Comparison of ENCODE assay signal across 8 cellular contexts in the genomic region with DNA sequence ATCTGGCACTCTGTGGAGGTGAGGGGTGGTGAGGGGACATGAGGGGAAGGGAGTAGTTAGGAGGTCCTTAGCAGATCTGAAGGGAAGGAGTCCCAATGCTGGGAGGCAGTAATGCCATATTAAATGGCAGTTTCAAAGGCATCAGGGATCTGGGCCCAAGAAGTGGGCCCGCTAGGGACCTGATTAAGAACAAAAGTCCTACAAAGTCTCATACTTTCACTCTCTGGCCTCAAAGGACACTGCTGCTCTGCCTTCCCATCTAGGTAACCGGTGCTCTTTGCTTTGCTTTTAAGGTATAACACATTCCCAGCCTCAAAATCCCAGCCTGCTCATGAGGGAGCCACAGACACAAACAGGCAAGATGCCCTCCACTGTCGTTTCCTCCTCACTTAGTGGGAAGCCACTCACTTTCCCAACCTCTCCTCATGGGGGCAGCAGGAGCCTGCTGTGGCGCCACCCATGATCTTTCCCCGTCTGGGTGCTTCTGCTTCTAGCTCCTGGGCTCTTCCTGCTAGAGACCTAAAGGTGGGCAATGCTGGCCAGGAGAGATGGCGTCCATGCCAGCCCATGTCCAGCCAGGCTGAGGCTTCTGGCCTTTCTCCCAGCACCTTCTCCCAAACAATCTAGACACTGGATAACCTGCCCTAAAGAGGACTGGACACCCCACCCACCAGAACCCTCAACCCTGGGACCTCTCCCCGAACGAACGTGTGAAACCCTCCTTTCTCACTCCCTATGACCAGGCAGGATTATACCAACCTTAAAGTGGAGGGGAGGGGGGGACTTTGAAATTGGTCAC.
DNase-seq lines count a peak whose midpoint lies in the region; ATAC-seq and TF ChIP-seq lines count a peak whose summit lies in the region.

No MANE protein-coding gene starts in this region.

- POLR2A ChIA-PET in RWPE1 (lab: Yijun Ruan, JAX; ENCODE audit: low non-redundant PET), result no interaction called here

- no peaks in the 10 kb centered on the region for H3K9me3 ChIP-seq in breast epithelium

- peak overlapping the region in 3 of 4 donors; percentile 66 to 90 (median 89) for H3K4me3 Mint-ChIP-seq in IgD-negative memory B cell

- H3K4me1 Mint-ChIP-seq in IgD-negative memory B cell, result peaks cover 0 to 14% (median 13%) of the 10 kb centered on the region in 3 donors

- no peak for TF ChIP-seq POLR2A in breast epithelium (IDR thresholded peaks at IDR 0.05)

- CTCF ChIA-PET in RWPE1 (lab: Yijun Ruan, JAX), result interaction anchor here (0.5 to 2.5 kb wide), 9 partner anchors 17 to 1162 kb away, joined by 3 to 17 read pairs (median 3); no protein-coding TSS in a partner anchor

- peak overlapping the region in 2 of 3 donors; percentile 57 to 78 for H3K27ac Mint-ChIP-seq in IgD-negative memory B cell

- H3K9me3 Mint-ChIP-seq in IgD-negative memory B cell, result no peaks in the 10 kb centered on the region

- ATAC-seq in GM21786 (IDR thresholded peaks at IDR 0.05; ENCODE audit: unreplicated experiment), result peak; percentile 77

- TF ChIP-seq CTCF in RWPE1 (conservative IDR thresholded peaks at IDR 0.05; ENCODE audit: low read depth) (peak; percentile 55), breast epithelium (IDR thresholded peaks at IDR 0.05) (peak; percentile 32 to 88 (median 70)), kidney epithelial cell (IDR thresholded peaks at IDR 0.05; ENCODE audit: insufficient read depth, low read length, poor library complexity, severe bottlenecking) (peak; percentile 93)

- no peak overlapping the region for H3K27ac ChIP-seq in RWPE1
- peak overlapping the region; percentile 27 to 61 for H3K27ac ChIP-seq in breast epithelium

- peak; percentile 67 for DNase-seq in activated effector memory CD4-positive, alpha-beta T cell treated with anti-CD3 and anti-CD28 coated beads, Interleukin-2, amount 50 U/mL, for 16 hours
- DNase-seq in activated effector memory CD4-positive, alpha-beta T cell treated with Interleukin-2 at 50 U/mL for 16 hours, result no peak
- peak; percentile 73 for DNase-seq in RWPE1 (ENCODE audit: low spot score)
- DNase-seq in breast epithelium (ENCODE audit: low spot score in 2 of 2), result peak; percentile 66 to 72
- no peak for DNase-seq in kidney epithelial cell (ENCODE audit: low read depth)
- peak in 2 of 3 experiments; percentile 11 to 38 for DNase-seq in stimulated activated CD4-positive, alpha-beta T cell treated with anti-CD3 and anti-CD28 coated beads, TNF-alpha, amount 100 ng/mL, for 24 hours (ENCODE audit: low read depth in 3 of 3)

- H3K27me3 ChIP-seq in breast epithelium, result no peaks in the 10 kb centered on the region
- no peaks in the 10 kb centered on the region for H3K27me3 ChIP-seq in kidney epithelial cell (ENCODE audit: control insufficient read depth, insufficient read depth, low read length)

- no peak overlapping the region for H3K4me3 ChIP-seq in breast epithelium
- H3K4me3 ChIP-seq in kidney epithelial cell (ENCODE audit: low read depth, low read length), result no peak overlapping the region

- intact Hi-C loops in breast epithelium (cut with DNase I; ENCODE audit: low total_unique reads), result loop anchor here (10.0 kb wide), 1 partner anchor 119 kb away; no protein-coding TSS in a partner anchor

- no peaks in the 10 kb centered on the region for H3K4me1 ChIP-seq in breast epithelium

- no peaks in the 10 kb centered on the region for H3K36me3 ChIP-seq in breast epithelium
- no peaks in the 10 kb centered on the region for H3K36me3 ChIP-seq in kidney epithelial cell (ENCODE audit: control insufficient read depth, insufficient read depth, low read length)

- no peaks in the 10 kb centered on the region for H3K36me3 Mint-ChIP-seq in IgD-negative memory B cell

- H3K27me3 Mint-ChIP-seq in IgD-negative memory B cell, result peaks cover 2% of the 10 kb centered on the region

Comparison
In these comparisons a context has a peak if more than half of its experiments do, and no peak if none do; other contexts are left out.
1. DNase-seq: peak in activated effector memory CD4-positive, alpha-beta T cell treated with anti-CD3 and anti-CD28 coated beads, Interleukin-2, amount 50 U/mL, for 16 hours (single experiment), RWPE1 (single experiment), breast epithelium (2 of 2) and stimulated activated CD4-positive, alpha-beta T cell treated with anti-CD3 and anti-CD28 coated beads, TNF-alpha, amount 100 ng/mL, for 24 hours (2 of 3); none in activated effector memory CD4-positive, alpha-beta T cell treated with Interleukin-2 at 50 U/mL for 16 hours (single experiment) and kidney epithelial cell (single experiment).
2. Peak in every context shown above with its lines, with median percentiles within 50 percentile points of each other: CTCF ChIP-seq.